ENCODE assay signal across 1 cellular context in genomic region chr11:134361661-134362060, GRCh38.
TF ChIP-seq lines count a peak whose summit lies in the region.

No MANE protein-coding gene starts in this region.

TF ChIP-seq in GM23338, 12 proteins besides CTCF, POLR2A, EP300 and RAD21 (continued from another document):
- TF ChIP-seq, protein P1, sequence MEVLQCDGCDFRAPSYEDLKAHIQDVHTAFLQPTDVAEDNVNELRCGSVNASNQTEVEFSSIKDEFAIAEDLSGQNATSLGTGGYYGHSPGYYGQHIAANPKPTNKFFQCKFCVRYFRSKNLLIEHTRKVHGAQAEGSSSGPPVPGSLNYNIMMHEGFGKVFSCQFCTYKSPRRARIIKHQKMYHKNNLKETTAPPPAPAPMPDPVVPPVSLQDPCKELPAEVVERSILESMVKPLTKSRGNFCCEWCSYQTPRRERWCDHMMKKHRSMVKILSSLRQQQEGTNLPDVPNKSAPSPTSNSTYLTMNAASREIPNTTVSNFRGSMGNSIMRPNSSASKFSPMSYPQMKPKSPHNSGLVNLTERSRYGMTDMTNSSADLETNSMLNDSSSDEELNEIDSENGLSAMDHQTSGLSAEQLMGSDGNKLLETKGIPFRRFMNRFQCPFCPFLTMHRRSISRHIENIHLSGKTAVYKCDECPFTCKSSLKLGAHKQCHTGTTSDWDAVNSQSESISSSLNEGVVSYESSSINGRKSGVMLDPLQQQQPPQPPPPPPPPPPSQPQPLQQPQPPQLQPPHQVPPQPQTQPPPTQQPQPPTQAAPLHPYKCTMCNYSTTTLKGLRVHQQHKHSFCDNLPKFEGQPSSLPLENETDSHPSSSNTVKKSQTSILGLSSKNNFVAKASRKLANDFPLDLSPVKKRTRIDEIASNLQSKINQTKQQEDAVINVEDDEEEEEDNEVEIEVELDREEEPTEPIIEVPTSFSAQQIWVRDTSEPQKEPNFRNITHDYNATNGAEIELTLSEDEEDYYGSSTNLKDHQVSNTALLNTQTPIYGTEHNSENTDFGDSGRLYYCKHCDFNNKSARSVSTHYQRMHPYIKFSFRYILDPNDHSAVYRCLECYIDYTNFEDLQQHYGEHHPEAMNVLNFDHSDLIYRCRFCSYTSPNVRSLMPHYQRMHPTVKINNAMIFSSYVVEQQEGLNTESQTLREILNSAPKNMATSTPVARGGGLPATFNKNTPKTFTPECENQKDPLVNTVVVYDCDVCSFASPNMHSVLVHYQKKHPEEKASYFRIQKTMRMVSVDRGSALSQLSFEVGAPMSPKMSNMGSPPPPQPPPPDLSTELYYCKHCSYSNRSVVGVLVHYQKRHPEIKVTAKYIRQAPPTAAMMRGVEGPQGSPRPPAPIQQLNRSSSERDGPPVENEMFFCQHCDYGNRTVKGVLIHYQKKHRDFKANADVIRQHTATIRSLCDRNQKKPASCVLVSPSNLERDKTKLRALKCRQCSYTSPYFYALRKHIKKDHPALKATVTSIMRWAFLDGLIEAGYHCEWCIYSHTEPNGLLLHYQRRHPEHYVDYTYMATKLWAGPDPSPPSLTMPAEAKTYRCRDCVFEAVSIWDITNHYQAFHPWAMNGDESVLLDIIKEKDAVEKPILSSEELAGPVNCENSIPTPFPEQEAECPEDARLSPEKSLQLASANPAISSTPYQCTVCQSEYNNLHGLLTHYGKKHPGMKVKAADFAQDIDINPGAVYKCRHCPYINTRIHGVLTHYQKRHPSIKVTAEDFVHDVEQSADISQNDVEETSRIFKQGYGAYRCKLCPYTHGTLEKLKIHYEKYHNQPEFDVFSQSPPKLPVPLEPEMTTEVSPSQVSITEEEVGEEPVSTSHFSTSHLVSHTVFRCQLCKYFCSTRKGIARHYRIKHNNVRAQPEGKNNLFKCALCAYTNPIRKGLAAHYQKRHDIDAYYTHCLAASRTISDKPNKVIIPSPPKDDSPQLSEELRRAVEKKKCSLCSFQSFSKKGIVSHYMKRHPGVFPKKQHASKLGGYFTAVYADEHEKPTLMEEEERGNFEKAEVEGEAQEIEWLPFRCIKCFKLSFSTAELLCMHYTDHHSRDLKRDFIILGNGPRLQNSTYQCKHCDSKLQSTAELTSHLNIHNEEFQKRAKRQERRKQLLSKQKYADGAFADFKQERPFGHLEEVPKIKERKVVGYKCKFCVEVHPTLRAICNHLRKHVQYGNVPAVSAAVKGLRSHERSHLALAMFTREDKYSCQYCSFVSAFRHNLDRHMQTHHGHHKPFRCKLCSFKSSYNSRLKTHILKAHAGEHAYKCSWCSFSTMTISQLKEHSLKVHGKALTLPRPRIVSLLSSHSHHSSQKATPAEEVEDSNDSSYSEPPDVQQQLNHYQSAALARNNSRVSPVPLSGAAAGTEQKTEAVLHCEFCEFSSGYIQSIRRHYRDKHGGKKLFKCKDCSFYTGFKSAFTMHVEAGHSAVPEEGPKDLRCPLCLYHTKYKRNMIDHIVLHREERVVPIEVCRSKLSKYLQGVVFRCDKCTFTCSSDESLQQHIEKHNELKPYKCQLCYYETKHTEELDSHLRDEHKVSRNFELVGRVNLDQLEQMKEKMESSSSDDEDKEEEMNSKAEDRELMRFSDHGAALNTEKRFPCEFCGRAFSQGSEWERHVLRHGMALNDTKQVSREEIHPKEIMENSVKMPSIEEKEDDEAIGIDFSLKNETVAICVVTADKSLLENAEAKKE (CRISPR knock-in tag; IDR thresholded peaks at IDR 0.05), result no peak
- TF ChIP-seq ZNF331 (CRISPR knock-in tag; IDR thresholded peaks at IDR 0.05; ENCODE audit: low read depth) (no peak), EZH2phosphoT487 (IDR thresholded peaks at IDR 0.05; ENCODE audit: unreplicated experiment) (no peak), STAT1 (IDR thresholded peaks at IDR 0.05; ENCODE audit: unreplicated experiment) (no peak), EZH2 (IDR thresholded peaks at IDR 0.05; ENCODE audit: low read depth, unreplicated experiment) (no peak), JUNB (IDR thresholded peaks at IDR 0.05; ENCODE audit: unreplicated experiment) (no peak), NANOG (IDR thresholded peaks at IDR 0.05; ENCODE audit: borderline replicate concordance) (no peak), ZNF114 (CRISPR knock-in tag; IDR thresholded peaks at IDR 0.05) (no peak), POLR2AphosphoS5 (IDR thresholded peaks at IDR 0.05; ENCODE audit: low read depth) (no peak), CREB1 (CRISPR knock-in tag; IDR thresholded peaks at IDR 0.05; ENCODE audit: low read depth) (no peak)
- TF ChIP-seq, protein P2, sequence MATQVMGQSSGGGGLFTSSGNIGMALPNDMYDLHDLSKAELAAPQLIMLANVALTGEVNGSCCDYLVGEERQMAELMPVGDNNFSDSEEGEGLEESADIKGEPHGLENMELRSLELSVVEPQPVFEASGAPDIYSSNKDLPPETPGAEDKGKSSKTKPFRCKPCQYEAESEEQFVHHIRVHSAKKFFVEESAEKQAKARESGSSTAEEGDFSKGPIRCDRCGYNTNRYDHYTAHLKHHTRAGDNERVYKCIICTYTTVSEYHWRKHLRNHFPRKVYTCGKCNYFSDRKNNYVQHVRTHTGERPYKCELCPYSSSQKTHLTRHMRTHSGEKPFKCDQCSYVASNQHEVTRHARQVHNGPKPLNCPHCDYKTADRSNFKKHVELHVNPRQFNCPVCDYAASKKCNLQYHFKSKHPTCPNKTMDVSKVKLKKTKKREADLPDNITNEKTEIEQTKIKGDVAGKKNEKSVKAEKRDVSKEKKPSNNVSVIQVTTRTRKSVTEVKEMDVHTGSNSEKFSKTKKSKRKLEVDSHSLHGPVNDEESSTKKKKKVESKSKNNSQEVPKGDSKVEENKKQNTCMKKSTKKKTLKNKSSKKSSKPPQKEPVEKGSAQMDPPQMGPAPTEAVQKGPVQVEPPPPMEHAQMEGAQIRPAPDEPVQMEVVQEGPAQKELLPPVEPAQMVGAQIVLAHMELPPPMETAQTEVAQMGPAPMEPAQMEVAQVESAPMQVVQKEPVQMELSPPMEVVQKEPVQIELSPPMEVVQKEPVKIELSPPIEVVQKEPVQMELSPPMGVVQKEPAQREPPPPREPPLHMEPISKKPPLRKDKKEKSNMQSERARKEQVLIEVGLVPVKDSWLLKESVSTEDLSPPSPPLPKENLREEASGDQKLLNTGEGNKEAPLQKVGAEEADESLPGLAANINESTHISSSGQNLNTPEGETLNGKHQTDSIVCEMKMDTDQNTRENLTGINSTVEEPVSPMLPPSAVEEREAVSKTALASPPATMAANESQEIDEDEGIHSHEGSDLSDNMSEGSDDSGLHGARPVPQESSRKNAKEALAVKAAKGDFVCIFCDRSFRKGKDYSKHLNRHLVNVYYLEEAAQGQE (IDR thresholded peaks at IDR 0.05; ENCODE audit: unreplicated experiment), result no peak
TF ChIP-seq in GM23338: peak in this region for 0.
